Comparison of ENCODE assay signal across 25 cellular contexts in the genomic region with DNA sequence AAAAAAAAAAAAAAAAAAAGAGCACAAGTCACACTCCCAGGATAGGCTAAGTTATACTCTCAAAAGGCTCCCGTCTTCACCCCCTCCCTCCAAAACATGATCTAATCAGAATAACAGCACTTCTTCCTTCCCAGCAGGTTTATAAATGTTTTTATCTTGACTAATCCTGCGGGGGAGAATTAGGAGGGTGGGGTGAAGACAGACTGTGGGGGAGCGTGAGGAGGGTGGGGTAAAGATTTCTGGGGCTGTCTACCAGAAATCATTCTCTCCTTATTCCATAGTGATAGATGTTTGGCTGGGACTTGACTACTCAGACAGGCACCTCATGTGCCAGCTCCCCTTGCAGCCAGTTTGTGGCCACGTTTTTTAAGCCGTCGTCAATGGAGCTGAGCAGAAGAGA. TPM values are rescaled to one million over a fixed set of nuclear protein-coding genes. Genes with fewer than 3 reads are reported as not detected.
"Had no signal": no experiment of that assay in that cellular context is flagged by ENCODE, and none has a peak within 500 bp of the region (broad histone marks: within the 10 kb centered on the region; RNA-seq: fewer than 3 reads in every experiment).

No MANE protein-coding gene starts in this region.

- ATAC-seq: activated CD8-positive, alpha-beta memory T cell treated with anti-CD3 and anti-CD28 coated beads, Interleukin-2, amount 10 ng/mL, durations not matched to agents 7 days and 5 days; PC-3 had no signal

- H3K27ac ChIP-seq: brain microvascular endothelial cell had no signal

- H3K27me3 ChIP-seq: brain microvascular endothelial cell had no signal

- DNase-seq: activated CD4-positive, alpha-beta T cell treated with anti-CD3 and anti-CD28 coated beads for 1 hour; activated CD4-positive, alpha-beta T cell treated with anti-CD3 and anti-CD28 coated beads, Interleukin-2, amount 10 ng/mL, durations not matched to agents 24 days and 14 days; activated CD4-positive, alpha-beta T cell treated with anti-CD3 and anti-CD28 coated beads, Interleukin-2, amount 50 U/mL, for 48 hours; activated CD8-positive, alpha-beta memory T cell treated with anti-CD3 and anti-CD28 coated beads, Interleukin-2, amount 10 ng/mL, durations not matched to agents 7 days and 5 days; activated effector memory CD4-positive, alpha-beta T cell treated with anti-CD3 and anti-CD28 coated beads, Interleukin-2, amount 50 U/mL, for 16 hours; activated naive CD4-positive, alpha-beta T cell treated with Interleukin-2 at 50 U/mL for 16 hours; activated naive CD8-positive, alpha-beta T cell treated with anti-CD3 and anti-CD28 coated beads, Interleukin-2, amount 50 U/mL, for 24 hours; activated T-cell treated with anti-CD3 and anti-CD28 coated beads, Interleukin-2, amount 50 U/mL, for 24 hours; amniotic stem cell; brain microvascular endothelial cell; cerebellar nuclear complex; MM.1S; NCI-H1105; NCI-H1436; NCI-H1694 treated with DMSO at 0.1 percent for 48 hours; NCI-H2029 treated with DMSO at 0.1 percent for 48 hours; NCI-H510A treated with DMSO at 0.1 percent for 48 hours; PC-3; SIG-M5; T-cell; T-helper 2 cell; T1000 had no signal

- H3K36me3 ChIP-seq: brain microvascular endothelial cell had no signal

- FAIRE-seq: TTC549 had no signal

RNA-seq across cellular contexts. Expression of a gene that starts 17.0 kb away (rescaled TPM):
- total RNA-seq: activated B cell treated with CpG ODN at 0.5 μM for 24 hours; activated CD4-positive, alpha-beta T cell treated with anti-CD3 and anti-CD28 coated beads, Interleukin-2, amount 10 ng/mL, durations not matched to agents 24 days and 14 days; activated naive CD4-positive, alpha-beta T cell treated with anti-CD3 and anti-CD28 coated beads, Interleukin-2, amount 50 U/mL, for 72 hours had no signal
